Comparison of ENCODE assay signal across 1 cellular context in genomic region chr1:236543065-236543669, GRCh38.
TF ChIP-seq lines count a peak whose summit lies in the region.

No MANE protein-coding gene starts in this region.

TF ChIP-seq in GM12878, 131 proteins besides CTCF, POLR2A, EP300 and RAD21 (continued from another document):
- no peak for TF ChIP-seq TARDBP (IDR thresholded peaks at IDR 0.05; ENCODE audit: borderline replicate concordance)
- no peak for TF ChIP-seq MTA2 (IDR thresholded peaks at IDR 0.05; ENCODE audit: low read depth)
- TF ChIP-seq NRF1 (conservative IDR thresholded peaks at IDR 0.05; ENCODE audit: low read depth, low read length), result no peak
- TF ChIP-seq, protein P1, sequence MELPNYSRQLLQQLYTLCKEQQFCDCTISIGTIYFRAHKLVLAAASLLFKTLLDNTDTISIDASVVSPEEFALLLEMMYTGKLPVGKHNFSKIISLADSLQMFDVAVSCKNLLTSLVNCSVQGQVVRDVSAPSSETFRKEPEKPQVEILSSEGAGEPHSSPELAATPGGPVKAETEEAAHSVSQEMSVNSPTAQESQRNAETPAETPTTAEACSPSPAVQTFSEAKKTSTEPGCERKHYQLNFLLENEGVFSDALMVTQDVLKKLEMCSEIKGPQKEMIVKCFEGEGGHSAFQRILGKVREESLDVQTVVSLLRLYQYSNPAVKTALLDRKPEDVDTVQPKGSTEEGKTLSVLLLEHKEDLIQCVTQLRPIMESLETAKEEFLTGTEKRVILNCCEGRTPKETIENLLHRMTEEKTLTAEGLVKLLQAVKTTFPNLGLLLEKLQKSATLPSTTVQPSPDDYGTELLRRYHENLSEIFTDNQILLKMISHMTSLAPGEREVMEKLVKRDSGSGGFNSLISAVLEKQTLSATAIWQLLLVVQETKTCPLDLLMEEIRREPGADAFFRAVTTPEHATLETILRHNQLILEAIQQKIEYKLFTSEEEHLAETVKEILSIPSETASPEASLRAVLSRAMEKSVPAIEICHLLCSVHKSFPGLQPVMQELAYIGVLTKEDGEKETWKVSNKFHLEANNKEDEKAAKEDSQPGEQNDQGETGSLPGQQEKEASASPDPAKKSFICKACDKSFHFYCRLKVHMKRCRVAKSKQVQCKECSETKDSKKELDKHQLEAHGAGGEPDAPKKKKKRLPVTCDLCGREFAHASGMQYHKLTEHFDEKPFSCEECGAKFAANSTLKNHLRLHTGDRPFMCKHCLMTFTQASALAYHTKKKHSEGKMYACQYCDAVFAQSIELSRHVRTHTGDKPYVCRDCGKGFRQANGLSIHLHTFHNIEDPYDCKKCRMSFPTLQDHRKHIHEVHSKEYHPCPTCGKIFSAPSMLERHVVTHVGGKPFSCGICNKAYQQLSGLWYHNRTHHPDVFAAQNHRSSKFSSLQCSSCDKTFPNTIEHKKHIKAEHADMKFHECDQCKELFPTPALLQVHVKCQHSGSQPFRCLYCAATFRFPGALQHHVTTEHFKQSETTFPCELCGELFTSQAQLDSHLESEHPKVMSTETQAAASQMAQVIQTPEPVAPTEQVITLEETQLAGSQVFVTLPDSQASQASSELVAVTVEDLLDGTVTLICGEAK (IDR thresholded peaks at IDR 0.05; ENCODE audit: borderline replicate concordance), result no peak
- TF ChIP-seq ZBED1 (IDR thresholded peaks at IDR 0.05; ENCODE audit: borderline replicate concordance), result no peak
- TF ChIP-seq MTA3 (IDR thresholded peaks at IDR 0.05; ENCODE audit: borderline replicate concordance, low read length), result no peak
- no peak for TF ChIP-seq NR2C1 (IDR thresholded peaks at IDR 0.05)
- TF ChIP-seq ZBTB11 (CRISPR knock-in tag; IDR thresholded peaks at IDR 0.05), result no peak
- no peak for TF ChIP-seq SRF (IDR thresholded peaks at IDR 0.05; ENCODE audit: low read depth in 2 of 2, low read length in 2 of 2)
- TF ChIP-seq NKRF (conservative IDR thresholded peaks at IDR 0.05), result no peak
- TF ChIP-seq SREBF1 (IDR thresholded peaks at IDR 0.05; ENCODE audit: low read length), result no peak
- no peak for TF ChIP-seq SPI1 (IDR thresholded peaks at IDR 0.05; ENCODE audit: borderline replicate concordance, insufficient read depth, low read depth, low read length)
TF ChIP-seq in GM12878: peak in this region for 0.
